Comparison of ENCODE assay signal across 1 cellular context in the genomic region with DNA sequence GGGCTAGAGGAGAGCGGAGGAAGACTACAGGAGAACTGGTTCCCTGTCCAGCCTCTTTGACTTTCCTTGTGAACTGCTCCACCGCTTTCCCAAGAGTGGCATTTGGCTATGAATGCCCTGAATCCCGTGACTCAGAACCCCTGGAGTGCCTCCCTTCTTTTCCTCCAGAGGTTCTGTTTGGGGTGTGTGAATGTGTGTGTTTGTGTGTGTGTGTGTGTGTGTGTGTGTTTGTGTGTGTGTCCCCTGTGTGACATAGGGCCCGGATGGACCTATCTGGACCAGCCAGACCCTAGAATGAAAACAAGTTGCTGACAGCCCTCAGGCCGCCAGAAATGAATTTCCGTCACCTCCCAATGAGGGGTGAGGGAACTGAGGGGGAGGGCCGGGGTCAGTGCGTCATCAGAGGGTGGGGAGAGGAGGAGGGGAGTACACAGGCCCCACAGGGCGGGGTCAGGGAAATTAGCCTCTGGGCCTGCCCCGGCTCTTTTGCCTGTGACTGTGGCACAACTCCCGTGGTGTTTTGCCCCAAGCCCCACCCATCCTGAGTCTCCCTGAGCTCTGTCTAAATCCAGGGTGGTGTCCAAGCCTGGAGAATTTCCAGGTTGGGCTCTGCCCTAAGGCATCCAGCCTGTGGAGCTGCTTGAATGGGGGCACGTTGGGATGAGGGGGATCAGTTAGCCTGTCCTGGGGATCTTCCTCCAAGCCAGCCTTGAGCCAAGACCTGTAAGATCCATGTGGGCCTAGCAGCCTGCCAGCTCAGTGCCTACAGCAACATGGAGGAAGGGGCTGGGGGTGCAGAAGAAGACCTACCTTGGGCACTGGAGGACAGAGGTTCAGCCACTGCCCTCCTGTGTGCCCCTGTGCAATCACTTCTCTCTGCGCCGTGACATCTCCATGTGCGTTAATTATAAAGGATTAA.
TF ChIP-seq lines count a peak whose summit lies in the region.

No MANE protein-coding gene starts in this region.

TF ChIP-seq in K562, 482 proteins besides CTCF, POLR2A, EP300 and RAD21 (continued from another document and continues in another):
- TF ChIP-seq, protein P1, sequence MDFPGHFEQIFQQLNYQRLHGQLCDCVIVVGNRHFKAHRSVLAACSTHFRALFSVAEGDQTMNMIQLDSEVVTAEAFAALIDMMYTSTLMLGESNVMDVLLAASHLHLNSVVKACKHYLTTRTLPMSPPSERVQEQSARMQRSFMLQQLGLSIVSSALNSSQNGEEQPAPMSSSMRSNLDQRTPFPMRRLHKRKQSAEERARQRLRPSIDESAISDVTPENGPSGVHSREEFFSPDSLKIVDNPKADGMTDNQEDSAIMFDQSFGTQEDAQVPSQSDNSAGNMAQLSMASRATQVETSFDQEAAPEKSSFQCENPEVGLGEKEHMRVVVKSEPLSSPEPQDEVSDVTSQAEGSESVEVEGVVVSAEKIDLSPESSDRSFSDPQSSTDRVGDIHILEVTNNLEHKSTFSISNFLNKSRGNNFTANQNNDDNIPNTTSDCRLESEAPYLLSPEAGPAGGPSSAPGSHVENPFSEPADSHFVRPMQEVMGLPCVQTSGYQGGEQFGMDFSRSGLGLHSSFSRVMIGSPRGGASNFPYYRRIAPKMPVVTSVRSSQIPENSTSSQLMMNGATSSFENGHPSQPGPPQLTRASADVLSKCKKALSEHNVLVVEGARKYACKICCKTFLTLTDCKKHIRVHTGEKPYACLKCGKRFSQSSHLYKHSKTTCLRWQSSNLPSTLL (IDR thresholded peaks at IDR 0.05): peak; percentile 77
- peak; percentile 73 for TF ChIP-seq PML (IDR thresholded peaks at IDR 0.05; ENCODE audit: low read length)
- 0 out of 2 replicates have a peak, but pooled peaks have one; percentile 24 for TF ChIP-seq ZC3H11A (IDR thresholded peaks at IDR 0.05; ENCODE audit: low read depth, low read length)
- no peak for TF ChIP-seq SMARCB1 (IDR thresholded peaks at IDR 0.05; ENCODE audit: insufficient read length, low read depth)
- TF ChIP-seq NR4A1 (CRISPR knock-in tag; IDR thresholded peaks at IDR 0.05): no peak
- TF ChIP-seq NR4A1 (tag; IDR thresholded peaks at IDR 0.05): no peak
- TF ChIP-seq, protein P2, sequence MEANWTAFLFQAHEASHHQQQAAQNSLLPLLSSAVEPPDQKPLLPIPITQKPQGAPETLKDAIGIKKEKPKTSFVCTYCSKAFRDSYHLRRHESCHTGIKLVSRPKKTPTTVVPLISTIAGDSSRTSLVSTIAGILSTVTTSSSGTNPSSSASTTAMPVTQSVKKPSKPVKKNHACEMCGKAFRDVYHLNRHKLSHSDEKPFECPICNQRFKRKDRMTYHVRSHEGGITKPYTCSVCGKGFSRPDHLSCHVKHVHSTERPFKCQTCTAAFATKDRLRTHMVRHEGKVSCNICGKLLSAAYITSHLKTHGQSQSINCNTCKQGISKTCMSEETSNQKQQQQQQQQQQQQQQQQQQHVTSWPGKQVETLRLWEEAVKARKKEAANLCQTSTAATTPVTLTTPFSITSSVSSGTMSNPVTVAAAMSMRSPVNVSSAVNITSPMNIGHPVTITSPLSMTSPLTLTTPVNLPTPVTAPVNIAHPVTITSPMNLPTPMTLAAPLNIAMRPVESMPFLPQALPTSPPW (CRISPR knock-in tag; IDR thresholded peaks at IDR 0.05): peak; percentile 99
- no peak for TF ChIP-seq ZNF668 (CRISPR knock-in tag; IDR thresholded peaks at IDR 0.05)
- peak; percentile 62 for TF ChIP-seq SMAD1 (IDR thresholded peaks at IDR 0.05; ENCODE audit: low read depth, low read length, partially characterized antibody)
- no peak; the same call in 1 of the 2 replicates for TF ChIP-seq ZNF584 (CRISPR knock-in tag; IDR thresholded peaks at IDR 0.05; ENCODE audit: low read depth)
- peak; percentile 96 for TF ChIP-seq MCM3 (IDR thresholded peaks at IDR 0.05)
- TF ChIP-seq ARID1B (IDR thresholded peaks at IDR 0.05): peak; percentile 96
- peak; percentile 94 for TF ChIP-seq MEIS2 (IDR thresholded peaks at IDR 0.05; ENCODE audit: partially characterized antibody)
- TF ChIP-seq MECOM (CRISPR knock-in tag; IDR thresholded peaks at IDR 0.05): 0 out of 2 replicates have a peak, but pooled peaks have one; percentile 34
- peak; percentile 69; the same call in 1 of the 2 replicates for TF ChIP-seq CC2D1A (IDR thresholded peaks at IDR 0.05)
- peak; percentile 87 for TF ChIP-seq ZEB2 (IDR thresholded peaks at IDR 0.05)
- TF ChIP-seq BRD9 (IDR thresholded peaks at IDR 0.05; ENCODE audit: low read depth, partially characterized antibody): peak; percentile 86
- TF ChIP-seq, protein P3, sequence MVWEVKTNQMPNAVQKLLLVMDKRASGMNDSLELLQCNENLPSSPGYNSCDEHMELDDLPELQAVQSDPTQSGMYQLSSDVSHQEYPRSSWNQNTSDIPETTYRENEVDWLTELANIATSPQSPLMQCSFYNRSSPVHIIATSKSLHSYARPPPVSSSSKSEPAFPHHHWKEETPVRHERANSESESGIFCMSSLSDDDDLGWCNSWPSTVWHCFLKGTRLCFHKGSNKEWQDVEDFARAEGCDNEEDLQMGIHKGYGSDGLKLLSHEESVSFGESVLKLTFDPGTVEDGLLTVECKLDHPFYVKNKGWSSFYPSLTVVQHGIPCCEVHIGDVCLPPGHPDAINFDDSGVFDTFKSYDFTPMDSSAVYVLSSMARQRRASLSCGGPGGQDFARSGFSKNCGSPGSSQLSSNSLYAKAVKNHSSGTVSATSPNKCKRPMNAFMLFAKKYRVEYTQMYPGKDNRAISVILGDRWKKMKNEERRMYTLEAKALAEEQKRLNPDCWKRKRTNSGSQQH (CRISPR knock-in tag; IDR thresholded peaks at IDR 0.05): peak; percentile 97
- no peak for TF ChIP-seq PHTF2 (CRISPR knock-in tag; IDR thresholded peaks at IDR 0.05)
- 0 out of 2 replicates have a peak, but pooled peaks have one; percentile 9 for TF ChIP-seq L3MBTL2 (IDR thresholded peaks at IDR 0.05)
- TF ChIP-seq TAL1 (IDR thresholded peaks at IDR 0.05): peak; percentile 80
- TF ChIP-seq TRIM24 (IDR thresholded peaks at IDR 0.05): peak; percentile 83 to 87
- no peak for TF ChIP-seq ZNF212 (CRISPR knock-in tag; IDR thresholded peaks at IDR 0.05)
- peak; percentile 88 for TF ChIP-seq JUND (IDR thresholded peaks at IDR 0.05; ENCODE audit: borderline replicate concordance, low read depth, low read length)
- TF ChIP-seq JUND (tag; IDR thresholded peaks at IDR 0.05; ENCODE audit: borderline replicate concordance, low read depth, low read length): peak; percentile 64; the same call in 2 of the 3 replicates
- TF ChIP-seq, protein P4, sequence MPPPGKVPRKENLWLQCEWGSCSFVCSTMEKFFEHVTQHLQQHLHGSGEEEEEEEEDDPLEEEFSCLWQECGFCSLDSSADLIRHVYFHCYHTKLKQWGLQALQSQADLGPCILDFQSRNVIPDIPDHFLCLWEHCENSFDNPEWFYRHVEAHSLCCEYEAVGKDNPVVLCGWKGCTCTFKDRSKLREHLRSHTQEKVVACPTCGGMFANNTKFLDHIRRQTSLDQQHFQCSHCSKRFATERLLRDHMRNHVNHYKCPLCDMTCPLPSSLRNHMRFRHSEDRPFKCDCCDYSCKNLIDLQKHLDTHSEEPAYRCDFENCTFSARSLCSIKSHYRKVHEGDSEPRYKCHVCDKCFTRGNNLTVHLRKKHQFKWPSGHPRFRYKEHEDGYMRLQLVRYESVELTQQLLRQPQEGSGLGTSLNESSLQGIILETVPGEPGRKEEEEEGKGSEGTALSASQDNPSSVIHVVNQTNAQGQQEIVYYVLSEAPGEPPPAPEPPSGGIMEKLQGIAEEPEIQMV (tag; conservative IDR thresholded peaks at IDR 0.05; ENCODE audit: low read depth): no peak
- TF ChIP-seq NCOR1 (IDR thresholded peaks at IDR 0.05): peak; percentile 87
- TF ChIP-seq ZNF263 (CRISPR knock-in tag; IDR thresholded peaks at IDR 0.05; ENCODE audit: borderline replicate concordance): peak; percentile 94
- TF ChIP-seq SMAD4 (CRISPR knock-in tag; conservative IDR thresholded peaks at IDR 0.05): peak; percentile 71; the same call in 1 of the 2 replicates
- peak; percentile 80 for TF ChIP-seq NR2C1 (IDR thresholded peaks at IDR 0.05)
- TF ChIP-seq NR2C1 (tag; IDR thresholded peaks at IDR 0.05): peak; percentile 50
- TF ChIP-seq TCFL5 (CRISPR knock-in tag; conservative IDR thresholded peaks at IDR 0.05): no peak
- TF ChIP-seq, protein P5, sequence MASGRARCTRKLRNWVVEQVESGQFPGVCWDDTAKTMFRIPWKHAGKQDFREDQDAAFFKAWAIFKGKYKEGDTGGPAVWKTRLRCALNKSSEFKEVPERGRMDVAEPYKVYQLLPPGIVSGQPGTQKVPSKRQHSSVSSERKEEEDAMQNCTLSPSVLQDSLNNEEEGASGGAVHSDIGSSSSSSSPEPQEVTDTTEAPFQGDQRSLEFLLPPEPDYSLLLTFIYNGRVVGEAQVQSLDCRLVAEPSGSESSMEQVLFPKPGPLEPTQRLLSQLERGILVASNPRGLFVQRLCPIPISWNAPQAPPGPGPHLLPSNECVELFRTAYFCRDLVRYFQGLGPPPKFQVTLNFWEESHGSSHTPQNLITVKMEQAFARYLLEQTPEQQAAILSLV (tag; IDR thresholded peaks at IDR 0.05): peak; percentile 61; the same call in 1 of the 2 replicates
- TF ChIP-seq, protein P6, sequence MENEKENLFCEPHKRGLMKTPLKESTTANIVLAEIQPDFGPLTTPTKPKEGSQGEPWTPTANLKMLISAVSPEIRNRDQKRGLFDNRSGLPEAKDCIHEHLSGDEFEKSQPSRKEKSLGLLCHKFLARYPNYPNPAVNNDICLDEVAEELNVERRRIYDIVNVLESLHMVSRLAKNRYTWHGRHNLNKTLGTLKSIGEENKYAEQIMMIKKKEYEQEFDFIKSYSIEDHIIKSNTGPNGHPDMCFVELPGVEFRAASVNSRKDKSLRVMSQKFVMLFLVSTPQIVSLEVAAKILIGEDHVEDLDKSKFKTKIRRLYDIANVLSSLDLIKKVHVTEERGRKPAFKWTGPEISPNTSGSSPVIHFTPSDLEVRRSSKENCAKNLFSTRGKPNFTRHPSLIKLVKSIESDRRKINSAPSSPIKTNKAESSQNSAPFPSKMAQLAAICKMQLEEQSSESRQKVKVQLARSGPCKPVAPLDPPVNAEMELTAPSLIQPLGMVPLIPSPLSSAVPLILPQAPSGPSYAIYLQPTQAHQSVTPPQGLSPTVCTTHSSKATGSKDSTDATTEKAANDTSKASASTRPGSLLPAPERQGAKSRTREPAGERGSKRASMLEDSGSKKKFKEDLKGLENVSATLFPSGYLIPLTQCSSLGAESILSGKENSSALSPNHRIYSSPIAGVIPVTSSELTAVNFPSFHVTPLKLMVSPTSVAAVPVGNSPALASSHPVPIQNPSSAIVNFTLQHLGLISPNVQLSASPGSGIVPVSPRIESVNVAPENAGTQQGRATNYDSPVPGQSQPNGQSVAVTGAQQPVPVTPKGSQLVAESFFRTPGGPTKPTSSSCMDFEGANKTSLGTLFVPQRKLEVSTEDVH (IDR thresholded peaks at IDR 0.05; ENCODE audit: low read depth, partially characterized antibody): peak; percentile 80
- 0 out of 2 replicates have a peak, but pooled peaks have one; percentile 68 for TF ChIP-seq GTF2E2 (tag; IDR thresholded peaks at IDR 0.05)
- peak; percentile 54; the same call in 1 of the 2 replicates for TF ChIP-seq ZNF644 (tag; IDR thresholded peaks at IDR 0.05; ENCODE audit: low read depth)
- no peak for TF ChIP-seq TEAD2 (tag; IDR thresholded peaks at IDR 0.05)
- TF ChIP-seq ZNF316 (IDR thresholded peaks at IDR 0.05): peak; percentile 45; the same call in 1 of the 2 replicates
- TF ChIP-seq MTA2 (IDR thresholded peaks at IDR 0.05; ENCODE audit: low read depth): peak; percentile 85
- TF ChIP-seq, protein P7, sequence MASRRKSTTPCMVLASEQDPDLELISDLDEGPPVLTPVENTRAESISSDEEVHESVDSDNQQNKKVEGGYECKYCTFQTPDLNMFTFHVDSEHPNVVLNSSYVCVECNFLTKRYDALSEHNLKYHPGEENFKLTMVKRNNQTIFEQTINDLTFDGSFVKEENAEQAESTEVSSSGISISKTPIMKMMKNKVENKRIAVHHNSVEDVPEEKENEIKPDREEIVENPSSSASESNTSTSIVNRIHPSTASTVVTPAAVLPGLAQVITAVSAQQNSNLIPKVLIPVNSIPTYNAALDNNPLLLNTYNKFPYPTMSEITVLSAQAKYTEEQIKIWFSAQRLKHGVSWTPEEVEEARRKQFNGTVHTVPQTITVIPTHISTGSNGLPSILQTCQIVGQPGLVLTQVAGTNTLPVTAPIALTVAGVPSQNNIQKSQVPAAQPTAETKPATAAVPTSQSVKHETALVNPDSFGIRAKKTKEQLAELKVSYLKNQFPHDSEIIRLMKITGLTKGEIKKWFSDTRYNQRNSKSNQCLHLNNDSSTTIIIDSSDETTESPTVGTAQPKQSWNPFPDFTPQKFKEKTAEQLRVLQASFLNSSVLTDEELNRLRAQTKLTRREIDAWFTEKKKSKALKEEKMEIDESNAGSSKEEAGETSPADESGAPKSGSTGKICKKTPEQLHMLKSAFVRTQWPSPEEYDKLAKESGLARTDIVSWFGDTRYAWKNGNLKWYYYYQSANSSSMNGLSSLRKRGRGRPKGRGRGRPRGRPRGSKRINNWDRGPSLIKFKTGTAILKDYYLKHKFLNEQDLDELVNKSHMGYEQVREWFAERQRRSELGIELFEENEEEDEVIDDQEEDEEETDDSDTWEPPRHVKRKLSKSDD (conservative IDR thresholded peaks at IDR 0.05; ENCODE audit: low read length): 0 out of 2 replicates have a peak, but pooled peaks have one; percentile 39
- peak; percentile 31; the same call in 1 of the 2 replicates for TF ChIP-seq MIER1 (IDR thresholded peaks at IDR 0.05; ENCODE audit: low read depth)
- peak; percentile 88 for TF ChIP-seq FOSL1 (tag; conservative IDR thresholded peaks at IDR 0.05)
- TF ChIP-seq KHSRP (IDR thresholded peaks at IDR 0.05): peak; percentile 61
- peak; percentile 97 for TF ChIP-seq ELF4 (CRISPR knock-in tag; IDR thresholded peaks at IDR 0.05)
- no peak for TF ChIP-seq ZNF282 (CRISPR knock-in tag; IDR thresholded peaks at IDR 0.05)
- peak; percentile 93 for TF ChIP-seq NFATC3 (IDR thresholded peaks at IDR 0.05)
- peak; percentile 97 for TF ChIP-seq OTX1 (CRISPR knock-in tag; IDR thresholded peaks at IDR 0.05)
- TF ChIP-seq RBM25 (IDR thresholded peaks at IDR 0.05; ENCODE audit: low read depth, low read length, severe bottlenecking): no peak
- peak; percentile 61 for TF ChIP-seq GABPB1 (CRISPR knock-in tag; IDR thresholded peaks at IDR 0.05)
